Comparison of ENCODE assay signal across 1 cellular context in the genomic region with DNA sequence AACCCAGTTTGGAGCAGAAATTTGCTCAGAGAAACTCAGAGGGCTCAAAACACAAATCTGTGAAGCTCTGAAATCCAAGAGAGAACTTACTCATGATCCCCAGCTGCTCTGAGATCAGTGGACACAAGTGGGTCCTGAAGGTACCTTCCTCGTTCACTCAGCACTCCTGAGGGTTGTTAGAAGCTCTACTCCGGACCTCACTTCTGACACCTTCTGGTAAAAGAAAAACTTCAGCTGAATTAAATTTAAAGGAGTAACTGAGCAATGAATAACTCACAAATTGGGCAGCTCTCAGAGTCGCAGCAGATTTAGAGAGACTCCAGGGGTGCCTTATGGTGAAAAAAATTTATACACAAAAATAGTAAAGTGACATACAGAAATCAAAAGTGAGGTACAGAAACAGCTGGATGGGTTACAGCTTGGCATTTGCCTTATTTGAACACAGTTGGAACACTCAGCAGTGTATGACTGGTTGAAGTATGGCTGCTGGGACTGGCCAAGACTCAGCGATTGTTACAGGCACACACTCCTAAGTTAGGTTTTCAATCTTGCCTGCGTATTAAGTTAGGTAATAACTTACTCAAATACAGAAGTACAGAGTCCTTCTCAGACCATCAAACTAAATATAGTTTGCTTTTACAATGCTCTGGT.
TF ChIP-seq lines count a peak whose summit lies in the region.

No MANE protein-coding gene starts in this region.

TF ChIP-seq in GM23338, 12 proteins besides CTCF, POLR2A, EP300 and RAD21 (continued from another document):
- TF ChIP-seq, protein P1, sequence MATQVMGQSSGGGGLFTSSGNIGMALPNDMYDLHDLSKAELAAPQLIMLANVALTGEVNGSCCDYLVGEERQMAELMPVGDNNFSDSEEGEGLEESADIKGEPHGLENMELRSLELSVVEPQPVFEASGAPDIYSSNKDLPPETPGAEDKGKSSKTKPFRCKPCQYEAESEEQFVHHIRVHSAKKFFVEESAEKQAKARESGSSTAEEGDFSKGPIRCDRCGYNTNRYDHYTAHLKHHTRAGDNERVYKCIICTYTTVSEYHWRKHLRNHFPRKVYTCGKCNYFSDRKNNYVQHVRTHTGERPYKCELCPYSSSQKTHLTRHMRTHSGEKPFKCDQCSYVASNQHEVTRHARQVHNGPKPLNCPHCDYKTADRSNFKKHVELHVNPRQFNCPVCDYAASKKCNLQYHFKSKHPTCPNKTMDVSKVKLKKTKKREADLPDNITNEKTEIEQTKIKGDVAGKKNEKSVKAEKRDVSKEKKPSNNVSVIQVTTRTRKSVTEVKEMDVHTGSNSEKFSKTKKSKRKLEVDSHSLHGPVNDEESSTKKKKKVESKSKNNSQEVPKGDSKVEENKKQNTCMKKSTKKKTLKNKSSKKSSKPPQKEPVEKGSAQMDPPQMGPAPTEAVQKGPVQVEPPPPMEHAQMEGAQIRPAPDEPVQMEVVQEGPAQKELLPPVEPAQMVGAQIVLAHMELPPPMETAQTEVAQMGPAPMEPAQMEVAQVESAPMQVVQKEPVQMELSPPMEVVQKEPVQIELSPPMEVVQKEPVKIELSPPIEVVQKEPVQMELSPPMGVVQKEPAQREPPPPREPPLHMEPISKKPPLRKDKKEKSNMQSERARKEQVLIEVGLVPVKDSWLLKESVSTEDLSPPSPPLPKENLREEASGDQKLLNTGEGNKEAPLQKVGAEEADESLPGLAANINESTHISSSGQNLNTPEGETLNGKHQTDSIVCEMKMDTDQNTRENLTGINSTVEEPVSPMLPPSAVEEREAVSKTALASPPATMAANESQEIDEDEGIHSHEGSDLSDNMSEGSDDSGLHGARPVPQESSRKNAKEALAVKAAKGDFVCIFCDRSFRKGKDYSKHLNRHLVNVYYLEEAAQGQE (IDR thresholded peaks at IDR 0.05; ENCODE audit: unreplicated experiment): no peak
- TF ChIP-seq NANOG (IDR thresholded peaks at IDR 0.05; ENCODE audit: borderline replicate concordance) (no peak), ZNF331 (CRISPR knock-in tag; IDR thresholded peaks at IDR 0.05; ENCODE audit: low read depth) (no peak), STAT1 (IDR thresholded peaks at IDR 0.05; ENCODE audit: unreplicated experiment) (no peak), EZH2 (IDR thresholded peaks at IDR 0.05; ENCODE audit: low read depth, unreplicated experiment) (no peak), ZNF114 (CRISPR knock-in tag; IDR thresholded peaks at IDR 0.05) (no peak), POLR2AphosphoS5 (IDR thresholded peaks at IDR 0.05; ENCODE audit: low read depth) (no peak), JUNB (IDR thresholded peaks at IDR 0.05; ENCODE audit: unreplicated experiment) (no peak), EZH2phosphoT487 (IDR thresholded peaks at IDR 0.05; ENCODE audit: unreplicated experiment) (no peak), CREB1 (CRISPR knock-in tag; IDR thresholded peaks at IDR 0.05; ENCODE audit: low read depth) (no peak)
- TF ChIP-seq, protein P2, sequence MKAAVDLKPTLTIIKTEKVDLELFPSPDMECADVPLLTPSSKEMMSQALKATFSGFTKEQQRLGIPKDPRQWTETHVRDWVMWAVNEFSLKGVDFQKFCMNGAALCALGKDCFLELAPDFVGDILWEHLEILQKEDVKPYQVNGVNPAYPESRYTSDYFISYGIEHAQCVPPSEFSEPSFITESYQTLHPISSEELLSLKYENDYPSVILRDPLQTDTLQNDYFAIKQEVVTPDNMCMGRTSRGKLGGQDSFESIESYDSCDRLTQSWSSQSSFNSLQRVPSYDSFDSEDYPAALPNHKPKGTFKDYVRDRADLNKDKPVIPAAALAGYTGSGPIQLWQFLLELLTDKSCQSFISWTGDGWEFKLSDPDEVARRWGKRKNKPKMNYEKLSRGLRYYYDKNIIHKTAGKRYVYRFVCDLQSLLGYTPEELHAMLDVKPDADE (IDR thresholded peaks at IDR 0.05): no peak
